ENCODE assay signal across 9 cellular contexts in the genomic region with DNA sequence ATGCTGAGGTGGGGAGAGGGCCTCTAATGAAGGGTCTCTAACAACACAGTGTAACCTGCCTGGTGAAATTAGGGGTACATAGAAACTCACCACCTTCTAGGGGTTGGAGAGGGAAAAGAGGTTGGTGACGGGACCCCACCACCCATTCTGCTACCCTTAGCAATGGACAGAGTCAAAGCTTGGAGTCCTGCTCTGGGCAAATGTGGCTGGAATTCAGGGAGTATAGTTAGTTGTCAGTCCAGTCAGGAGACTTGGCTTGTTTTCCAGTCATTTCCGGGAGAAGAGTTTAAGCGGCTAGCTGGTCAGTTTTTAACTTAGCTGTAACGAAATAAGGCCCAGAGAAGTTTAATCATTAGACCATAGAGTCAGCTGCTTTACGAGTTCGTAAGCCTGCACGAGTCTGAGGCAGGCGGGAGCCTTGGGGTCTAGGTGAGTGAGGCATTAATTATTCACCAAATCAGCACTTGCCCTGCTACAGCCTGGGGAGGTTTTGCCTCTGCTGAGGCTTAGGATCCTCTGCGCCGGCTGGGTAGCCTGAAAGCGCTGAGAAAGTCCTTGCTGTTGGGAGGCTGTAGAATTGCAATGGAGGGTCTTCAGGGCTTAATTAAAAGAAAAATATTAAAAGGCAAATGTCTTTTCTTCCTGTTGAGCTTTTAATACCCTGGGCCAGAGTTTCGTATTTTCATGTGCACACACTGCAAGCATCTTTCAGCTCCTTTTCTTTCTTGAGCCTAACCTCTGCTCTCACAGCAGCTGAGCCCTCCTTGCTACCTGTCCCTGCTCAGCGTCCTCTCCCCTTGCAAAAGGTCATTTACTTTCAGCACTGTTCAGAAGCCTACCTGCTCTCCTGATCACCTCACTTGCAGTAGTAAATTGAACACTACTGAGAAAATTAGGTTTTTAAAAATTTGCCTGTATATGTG. TPM values are rescaled to one million over a fixed set of nuclear protein-coding genes. Genes with fewer than 3 reads are reported as not detected.
DNase-seq lines count a peak whose midpoint lies in the region; ATAC-seq and TF ChIP-seq lines count a peak whose summit lies in the region.
"Had no signal": no experiment of that assay in that cellular context is flagged by ENCODE, and none has a peak within 500 bp of the region (broad histone marks: within the 10 kb centered on the region; RNA-seq: fewer than 3 reads in every experiment).

No MANE protein-coding gene starts in this region.

- H3K9me3 Mint-ChIP-seq in activated CD4-positive, alpha-beta memory T cell treated with anti-CD3 and anti-CD28 coated beads, Interleukin-2, amount 10 ng/mL, durations not matched to agents 7 days and 5 days, result no peaks in the 10 kb centered on the region
- H3K9me3 Mint-ChIP-seq in activated CD4-positive, alpha-beta memory T cell treated with anti-CD3 and anti-CD28 coated beads for 36 hours, result no peaks in the 10 kb centered on the region

- no peaks in the 10 kb centered on the region for H3K36me3 Mint-ChIP-seq in activated CD4-positive, alpha-beta memory T cell treated with anti-CD3 and anti-CD28 coated beads, Interleukin-2, amount 10 ng/mL, durations not matched to agents 7 days and 5 days (ENCODE audit: low read depth)
- H3K36me3 Mint-ChIP-seq in activated CD4-positive, alpha-beta memory T cell treated with anti-CD3 and anti-CD28 coated beads for 36 hours, result no peaks in the 10 kb centered on the region

- POLR2A ChIA-PET in activated CD4-positive, alpha-beta memory T cell treated with anti-CD3 and anti-CD28 coated beads, Interleukin-2, amount 10 ng/mL, durations not matched to agents 7 days and 5 days (lab: Charles Lee), result interaction anchor here (0.9 kb wide), 1 partner anchor 12 kb away, joined by 3 read pairs; no protein-coding TSS in a partner anchor
- POLR2A ChIA-PET in activated CD4-positive, alpha-beta memory T cell treated with anti-CD3 and anti-CD28 coated beads for 36 hours (lab: Charles Lee), result no interaction called here

- no peaks in the 10 kb centered on the region for H3K36me3 ChIP-seq in tibial artery

- TF ChIP-seq CTCF in VCaP (conservative IDR thresholded peaks at IDR 0.05), result no peak
- no peak for TF ChIP-seq CTCF in tibial artery (IDR thresholded peaks at IDR 0.05)
- TF ChIP-seq CTCF in lower leg skin (IDR thresholded peaks at IDR 0.05), result no peak

- H3K9me3 ChIP-seq in tibial artery, result no peaks in the 10 kb centered on the region

- CTCF ChIA-PET in activated CD4-positive, alpha-beta memory T cell treated with anti-CD3 and anti-CD28 coated beads, Interleukin-2, amount 10 ng/mL, durations not matched to agents 7 days and 5 days (lab: Charles Lee), result no interaction called here
- CTCF ChIA-PET in activated CD4-positive, alpha-beta memory T cell treated with anti-CD3 and anti-CD28 coated beads for 36 hours (lab: Charles Lee), result no interaction called here

- peaks cover 13% of the 10 kb centered on the region for H3K4me1 Mint-ChIP-seq in activated CD4-positive, alpha-beta memory T cell treated with anti-CD3 and anti-CD28 coated beads, Interleukin-2, amount 10 ng/mL, durations not matched to agents 7 days and 5 days
- peaks cover 15% of the 10 kb centered on the region for H3K4me1 Mint-ChIP-seq in activated CD4-positive, alpha-beta memory T cell treated with anti-CD3 and anti-CD28 coated beads for 36 hours (ENCODE audit: low read depth)

- H3K4me1 ChIP-seq in tibial artery, result peaks cover 0 to 42% (median 20%) of the 10 kb centered on the region in 4 donors

- peak overlapping the region; percentile 0 for H3K4me3 Mint-ChIP-seq in activated CD4-positive, alpha-beta memory T cell treated with anti-CD3 and anti-CD28 coated beads, Interleukin-2, amount 10 ng/mL, durations not matched to agents 7 days and 5 days
- no peak overlapping the region for H3K4me3 Mint-ChIP-seq in activated CD4-positive, alpha-beta memory T cell treated with anti-CD3 and anti-CD28 coated beads for 36 hours

- peak overlapping the region; percentile 95 for H3K27ac ChIP-seq in VCaP
- H3K27ac ChIP-seq in tibial artery, result peak overlapping the region; percentile 35 to 38

- peak overlapping the region in 1 of 2 donors; percentile 78 for H3K4me3 ChIP-seq in tibial artery
- no peak overlapping the region for H3K4me3 ChIP-seq in lower leg skin (ENCODE audit: low read depth, poor library complexity, severe bottlenecking)

- H3K27me3 ChIP-seq in tibial artery, result peaks cover 0 to 10% of the 10 kb centered on the region in 2 donors

- intact Hi-C loops in activated CD4-positive, alpha-beta memory T cell treated with anti-CD3 and anti-CD28 coated beads for 36 hours (cut with micrococcal nuclease), result no loop called here
- intact Hi-C loops in tibial artery (cut with DNase I; ENCODE audit: low total_unique reads), result no loop called here
- intact Hi-C loops in lower leg skin (cut with DNase I; ENCODE audit: low total_unique reads), result no loop called here

- 54 to 55% methylated on average over 13 of the region's 13 CpGs for WGBS in lower leg skin, 2 donors

- no peak for TF ChIP-seq POLR2A in lower leg skin (IDR thresholded peaks at IDR 0.05)

- no peak overlapping the region for H3K27ac Mint-ChIP-seq in activated CD4-positive, alpha-beta memory T cell treated with anti-CD3 and anti-CD28 coated beads, Interleukin-2, amount 10 ng/mL, durations not matched to agents 7 days and 5 days
- H3K27ac Mint-ChIP-seq in activated CD4-positive, alpha-beta memory T cell treated with anti-CD3 and anti-CD28 coated beads for 36 hours, result no peak overlapping the region

- H3K27me3 Mint-ChIP-seq in activated CD4-positive, alpha-beta memory T cell treated with anti-CD3 and anti-CD28 coated beads, Interleukin-2, amount 10 ng/mL, durations not matched to agents 7 days and 5 days, result peaks cover 56% of the 10 kb centered on the region
- peaks cover 48% of the 10 kb centered on the region for H3K27me3 Mint-ChIP-seq in activated CD4-positive, alpha-beta memory T cell treated with anti-CD3 and anti-CD28 coated beads for 36 hours

- ATAC-seq in HG02623 (IDR thresholded peaks at IDR 0.05; ENCODE audit: unreplicated experiment), result no peak

- no peak for DNase-seq in activated CD4-positive, alpha-beta memory T cell treated with anti-CD3 and anti-CD28 coated beads, Interleukin-2, amount 10 ng/mL, durations not matched to agents 7 days and 5 days
- DNase-seq in activated CD4-positive, alpha-beta memory T cell treated with anti-CD3 and anti-CD28 coated beads for 36 hours, result no peak
- DNase-seq in iris pigment epithelial cell (ENCODE audit: low read depth), result peak; percentile 76
- DNase-seq in tibial artery, result no peak
- DNase-seq in lower leg skin (ENCODE audit: low spot score in 2 of 2), result no peak
- no peak for DNase-seq in NCI-H1105 treated with DMSO at 0.1 percent for 48 hours (lab: John Stamatoyannopoulos, UW)
- DNase-seq: hippocampal formation had no signal

RNA-seq across cellular contexts. Expression of a gene that starts 1.5 kb away (rescaled TPM):
- total RNA-seq in activated CD4-positive, alpha-beta memory T cell treated with anti-CD3 and anti-CD28 coated beads, Interleukin-2, amount 10 ng/mL, durations not matched to agents 7 days and 5 days, result not detected
- not detected for total RNA-seq in activated CD4-positive, alpha-beta memory T cell treated with anti-CD3 and anti-CD28 coated beads for 36 hours
- 10 to 100 TPM; 43.9 to 84.8 (median 65.2) TPM for total RNA-seq in lower leg skin

Comparison
In these comparisons a context has a peak if more than half of its experiments do, and no peak if none do; other contexts are left out.
1. RNA of a gene that starts 1.5 kb away (total RNA-seq): 43.9 to 84.8 TPM in lower leg skin; not detected in activated CD4-positive, alpha-beta memory T cell treated with anti-CD3 and anti-CD28 coated beads for 36 hours and not detected in activated CD4-positive, alpha-beta memory T cell treated with anti-CD3 and anti-CD28 coated beads, Interleukin-2, amount 10 ng/mL, durations not matched to agents 7 days and 5 days; every median in the first group is over 10 times any median in the second.